Comparison of ENCODE assay signal across 8 cellular contexts in the genomic region with DNA sequence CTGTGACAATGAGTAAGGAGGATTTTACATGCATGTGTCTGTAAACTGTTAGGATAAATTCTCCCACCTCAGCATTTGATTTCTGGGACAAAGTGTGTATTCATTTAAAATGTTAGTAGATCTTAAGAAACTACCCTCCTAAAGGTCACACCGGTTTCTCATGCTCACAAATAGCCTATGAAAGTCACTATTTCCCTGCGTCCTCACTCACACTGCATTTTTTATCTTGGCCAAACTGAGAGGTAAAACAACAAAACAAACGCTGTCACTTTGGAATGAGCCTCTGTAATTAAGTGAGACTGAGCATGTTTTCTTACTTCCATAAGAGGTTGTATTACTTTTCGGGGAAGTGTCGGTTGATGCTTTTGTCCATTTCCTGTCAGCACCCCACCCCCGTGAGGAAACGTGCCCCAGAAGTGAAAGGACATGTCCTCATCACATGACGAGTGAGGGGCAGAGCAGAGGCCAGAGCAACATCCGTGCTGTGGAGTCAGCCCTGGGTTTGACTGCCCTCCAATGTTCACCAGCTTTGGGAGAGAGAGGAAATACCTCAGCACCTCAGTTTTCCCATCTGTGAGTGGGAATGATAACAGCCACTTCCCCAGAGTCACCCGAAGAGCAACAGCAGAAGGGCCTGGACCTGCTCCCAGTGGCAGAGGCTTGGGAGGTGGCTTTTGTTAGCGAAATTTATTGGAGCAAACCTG. TPM values are rescaled to one million over a fixed set of nuclear protein-coding genes. Genes with fewer than 3 reads are reported as not detected.
DNase-seq lines count a peak whose midpoint lies in the region; ATAC-seq and TF ChIP-seq lines count a peak whose summit lies in the region.

No MANE protein-coding gene starts in this region.

- peaks cover 7% of the 10 kb centered on the region; the same call in 1 of the 2 replicates for H3K27me3 ChIP-seq in GM23338 (ENCODE audit: insufficient read depth)
- H3K27me3 ChIP-seq in layer of hippocampus (ENCODE audit: control insufficient read depth, insufficient read depth, low read length), result no peaks in the 10 kb centered on the region
- H3K27me3 ChIP-seq in A673 (replicated peaks; ENCODE audit: insufficient read depth, low read depth, low read length, poor library complexity), result no peaks in the 10 kb centered on the region

- BruUV-seq in Calu3 (replicated peaks; lab: Mats Ljungman, UMichigan) (no TSS peak), A673 (replicated peaks; lab: Mats Ljungman, UMichigan) (no TSS peak)

- no peak for DNase-seq in GM23338 (ENCODE audit: low spot score)
- DNase-seq in NB4 (ENCODE audit: low read depth), result peak; percentile 55
- DNase-seq in stimulated activated CD8-positive, alpha-beta memory T cell treated with anti-CD3 and anti-CD28 coated beads, Interleukin-4, amount 100 ng/mL, for 48 hours, result peak; percentile 71
- DNase-seq in Calu3, result no peak
- DNase-seq in A673 (ENCODE audit: low spot score), result no peak

- H3F3A ChIP-seq in GM23338 (replicated peaks; ENCODE audit: low read depth), result peaks cover 15% of the 10 kb centered on the region

- peak overlapping the region; percentile 96; the same call in 1 of the 2 replicates for H3K4me2 ChIP-seq in GM23338

- H3K36me3 Mint-ChIP-seq in GM23338 (ENCODE audit: low read depth) (peaks cover 4% of the 10 kb centered on the region; the same call in 1 of the 3 replicates), Calu3 (ENCODE audit: insufficient read depth, unreplicated experiment) (no peaks in the 10 kb centered on the region)
- H3K36me3 Mint-ChIP-seq in activated naive CD4-positive, alpha-beta T cell treated with anti-CD3 and anti-CD28 coated beads, Interleukin-2, amount 50 U/mL, for 24 hours, result peaks cover 8% of the 10 kb centered on the region

- no peaks in the 10 kb centered on the region for H3K9me2 ChIP-seq in GM23338 (ENCODE audit: insufficient read depth)

- CTCF ChIA-PET in Calu3 (lab: Charles Lee), result no interaction called here
- CTCF ChIA-PET in A673 (lab: Charles Lee), result no interaction called here

- POLR2A ChIA-PET in A673 (lab: Charles Lee; ENCODE audit: low non-redundant PET), result no interaction called here

- peaks cover 21% of the 10 kb centered on the region for H3K79me2 ChIP-seq in GM23338 (replicated peaks; ENCODE audit: insufficient read depth)

- H3K27ac ChIP-seq in GM23338 (ENCODE audit: low read depth) (no peak overlapping the region), layer of hippocampus (ENCODE audit: low read depth, low read length) (peak overlapping the region; percentile 10), A673 (ENCODE audit: low read depth, low read length, poor library complexity, severe bottlenecking) (no peak overlapping the region)

- H2AFZ ChIP-seq in GM23338, result no peak overlapping the region

- intact Hi-C loops in Calu3 (cut with micrococcal nuclease; ENCODE audit: unreplicated experiment), result no loop called here
- intact Hi-C loops in A673 (cut with micrococcal nuclease; ENCODE audit: unreplicated experiment), result no loop called here

- H3K9me3 ChIP-seq in A673 (ENCODE audit: low read depth, low read length, poor library complexity, severe bottlenecking), result no peaks in the 10 kb centered on the region

- H3K27me3 Mint-ChIP-seq in GM23338 (ENCODE audit: insufficient read depth, low read depth, poor library complexity) (peaks cover 21% of the 10 kb centered on the region), Calu3 (ENCODE audit: unreplicated experiment) (peaks cover under 1% of the 10 kb centered on the region)
- no peaks in the 10 kb centered on the region for H3K27me3 Mint-ChIP-seq in activated naive CD4-positive, alpha-beta T cell treated with anti-CD3 and anti-CD28 coated beads, Interleukin-2, amount 50 U/mL, for 24 hours

- peak overlapping the region; percentile 59 for H3K27ac Mint-ChIP-seq in GM23338
- H3K27ac Mint-ChIP-seq in activated naive CD4-positive, alpha-beta T cell treated with anti-CD3 and anti-CD28 coated beads, Interleukin-2, amount 50 U/mL, for 24 hours, result peak overlapping the region; percentile 93
- no peak overlapping the region for H3K27ac Mint-ChIP-seq in Calu3 (ENCODE audit: unreplicated experiment)

- H3K4me3 ChIP-seq in GM23338, result no peak overlapping the region
- H3K4me3 ChIP-seq in NB4 (ENCODE audit: low read depth, low read length), result peak overlapping the region; percentile 96
- no peak overlapping the region for H3K4me3 ChIP-seq in A673 (ENCODE audit: low read depth, low read length, poor library complexity, severe bottlenecking)

- ATAC-seq in GM23338, result no peak

- H3K4me1 ChIP-seq in GM23338 (ENCODE audit: insufficient read depth), result peaks cover 36% of the 10 kb centered on the region
- peaks cover 25% of the 10 kb centered on the region for H3K4me1 ChIP-seq in A673 (ENCODE audit: insufficient read depth, low read length, poor library complexity, severe bottlenecking)

- H3K36me3 ChIP-seq in GM23338 (ENCODE audit: insufficient read depth) (no peaks in the 10 kb centered on the region), A673 (ENCODE audit: insufficient read depth, low read length, poor library complexity, severe bottlenecking) (no peaks in the 10 kb centered on the region)

- 0 out of 3 replicates have a peak overlapping the region, but pooled peaks have one; percentile 6 for H3K4me3 Mint-ChIP-seq in GM23338
- peak overlapping the region; percentile 99 for H3K4me3 Mint-ChIP-seq in activated naive CD4-positive, alpha-beta T cell treated with anti-CD3 and anti-CD28 coated beads, Interleukin-2, amount 50 U/mL, for 24 hours
- H3K4me3 Mint-ChIP-seq in Calu3 (ENCODE audit: low read depth, unreplicated experiment), result no peak overlapping the region

- H3K9me3 Mint-ChIP-seq in GM23338 (no peaks in the 10 kb centered on the region; the same call in 2 of the 3 replicates), Calu3 (ENCODE audit: low read depth, unreplicated experiment) (peaks cover 4% of the 10 kb centered on the region)
- no peaks in the 10 kb centered on the region for H3K9me3 Mint-ChIP-seq in activated naive CD4-positive, alpha-beta T cell treated with anti-CD3 and anti-CD28 coated beads, Interleukin-2, amount 50 U/mL, for 24 hours

- no peak for TF ChIP-seq POLR2A in NB4 (IDR thresholded peaks at IDR 0.05; ENCODE audit: extremely low read depth, insufficient read length)

- H4K20me1 ChIP-seq in GM23338 (replicated peaks; ENCODE audit: insufficient read depth), result no peaks in the 10 kb centered on the region

- H3K4me1 Mint-ChIP-seq in GM23338 (peaks cover 38% of the 10 kb centered on the region), Calu3 (ENCODE audit: low read depth, unreplicated experiment) (no peaks in the 10 kb centered on the region)
- peaks cover 81% of the 10 kb centered on the region for H3K4me1 Mint-ChIP-seq in activated naive CD4-positive, alpha-beta T cell treated with anti-CD3 and anti-CD28 coated beads, Interleukin-2, amount 50 U/mL, for 24 hours

- TF ChIP-seq CTCF in GM12873 (IDR thresholded peaks at IDR 0.05; ENCODE audit: insufficient read depth, low read depth, low read length, missing control alignments) (peak; percentile 6), GM23338 (conservative IDR thresholded peaks at IDR 0.05; ENCODE audit: low read depth in 2 of 2) (no peak), NB4 (IDR thresholded peaks at IDR 0.05; ENCODE audit: low read depth, low read length) (no peak), Calu3 (IDR thresholded peaks at IDR 0.05; ENCODE audit: unreplicated experiment) (no peak), A673 (conservative IDR thresholded peaks at IDR 0.05; ENCODE audit: low read depth, low read length) (no peak)

TF ChIP-seq in GM23338, 12 proteins besides CTCF, POLR2A, EP300 and RAD21 (continues in another document):
- no peak for TF ChIP-seq CREB1 (CRISPR knock-in tag; IDR thresholded peaks at IDR 0.05; ENCODE audit: low read depth)
- TF ChIP-seq EZH2 (IDR thresholded peaks at IDR 0.05; ENCODE audit: low read depth, unreplicated experiment), result no peak
- TF ChIP-seq ZNF331 (CRISPR knock-in tag; IDR thresholded peaks at IDR 0.05; ENCODE audit: low read depth), result no peak
- TF ChIP-seq POLR2AphosphoS5 (IDR thresholded peaks at IDR 0.05; ENCODE audit: low read depth), result no peak
- TF ChIP-seq NANOG (IDR thresholded peaks at IDR 0.05; ENCODE audit: borderline replicate concordance), result no peak

RNA-seq across cellular contexts. Expression of a gene that starts 3.1 kb away (rescaled TPM):
- total RNA-seq in GM23338 (2014; rRNA removed; shearing (Covaris generic)), result 13.4 and 19.6 TPM in 2 replicates
- polyA plus RNA-seq in GM23338 (2016; fragmentation: Nextera tagmentation; extraction: Ambion mirVana), result 29.7 and 31.2 TPM in 2 replicates
- not detected in 2 replicates for total RNA-seq in Calu3 (2022)
- 0.75 TPM in 1 of 2 replicates, not detected in the other for total RNA-seq in A673 (2021)

Comparison
In these comparisons a context has a peak if more than half of its experiments do, and no peak if none do; other contexts are left out.
1. DNase-seq: peak in NB4 (single experiment) and stimulated activated CD8-positive, alpha-beta memory T cell treated with anti-CD3 and anti-CD28 coated beads, Interleukin-4, amount 100 ng/mL, for 48 hours (single experiment); none in GM23338 (single experiment), Calu3 (single experiment) and A673 (single experiment).